ENCODE assay signal across 21 cellular contexts in genomic region chrX:134642394-134642793, GRCh38. TPM values are rescaled to one million over a fixed set of nuclear protein-coding genes. Genes with fewer than 3 reads are reported as not detected.
A peak's percentile ranks its signal among the peaks of the same experiment; 100 is the strongest.
DNase-seq lines count a peak whose midpoint lies in the region; ATAC-seq, FAIRE-seq and TF ChIP-seq lines count a peak whose summit lies in the region.
"Had no signal": no experiment of that assay in that cellular context is flagged by ENCODE, and none has a peak within 500 bp of the region (broad histone marks: within the 10 kb centered on the region; RNA-seq: fewer than 3 reads in every experiment).

No MANE protein-coding gene starts in this region.

- no peaks in the 10 kb centered on the region for H3K27me3 Mint-ChIP-seq in astrocyte (ENCODE audit: low read depth, unreplicated experiment)
- peaks cover 16 to 53% of the 10 kb centered on the region in 2 donors for H3K27me3 Mint-ChIP-seq in natural killer cell (ENCODE audit: low read depth in 2 of 2)

- H2AFZ ChIP-seq in astrocyte (ENCODE audit: low read depth, low read length), result no peak overlapping the region

- intact Hi-C loops in natural killer cell (cut with micrococcal nuclease), result no loop called here

- H3K4me3 ChIP-seq in AG10803 (ENCODE audit: low read length), result no peak overlapping the region
- no peak overlapping the region for H3K4me3 ChIP-seq in astrocyte (ENCODE audit: insufficient read depth, low read depth, low read length)
- no peak overlapping the region for H3K4me3 ChIP-seq in HAP-1

- TF ChIP-seq CTCF in AG10803 (conservative IDR thresholded peaks at IDR 0.05; ENCODE audit: low read length), result no peak
- TF ChIP-seq CTCF in astrocyte (IDR thresholded peaks at IDR 0.05; ENCODE audit: insufficient read depth, low read depth, low read length), result no peak
- TF ChIP-seq CTCF in natural killer cell (IDR thresholded peaks at IDR 0.05), result no peak

- H3K27me3 ChIP-seq in astrocyte (ENCODE audit: insufficient read depth, low read length) (no peaks in the 10 kb centered on the region), HAP-1 (ENCODE audit: low read depth) (no peaks in the 10 kb centered on the region)

- DNase-seq in AG10803 (ENCODE audit: low read depth) (peak; percentile 44), HT1080 (ENCODE audit: low read depth) (peak; percentile 3), astrocyte (ENCODE audit: low read depth) (no peak), kidney glomerular epithelial cell (lab: John Stamatoyannopoulos, UW) (peak; percentile 75), COLO829 (ENCODE audit: low spot score) (no peak), natural killer cell (no peak), T-helper 2 cell (no peak), HAP-1 (ENCODE audit: low spot score in 2 of 2) (no peak)
- DNase-seq: 8988T; Calu3; CD4-positive, alpha-beta memory T cell; IMR-90; Karpas-422; NCI-H1048; NCI-H146; NCI-H2081; NCI-H2171 treated with DMSO at 0.1 percent for 48 hours; NCI-H446 treated with DMSO at 0.1 percent for 48 hours; Right ventricle myocardium superior had no signal

- H4K20me1 ChIP-seq in astrocyte (ENCODE audit: insufficient read depth, low read length), result no peaks in the 10 kb centered on the region

- H3K27ac ChIP-seq in astrocyte (ENCODE audit: low read depth, low read length), result no peak overlapping the region

- ATAC-seq in natural killer cell, result no peak

- H3K79me2 ChIP-seq in astrocyte (ENCODE audit: insufficient read depth, low read length), result no peaks in the 10 kb centered on the region

- FAIRE-seq in astrocyte (lab: Jason Lieb, UNC), result peak; percentile 92
- FAIRE-seq: H54, HTR-8/SVneo had no signal

- no peak overlapping the region for H3K4me3 Mint-ChIP-seq in astrocyte (ENCODE audit: unreplicated experiment)
- no peak overlapping the region for H3K4me3 Mint-ChIP-seq in natural killer cell
- H3K4me3 Mint-ChIP-seq: CD4-positive, alpha-beta memory T cell had no signal

- peak overlapping the region; percentile 36 for H3K27ac Mint-ChIP-seq in astrocyte (ENCODE audit: unreplicated experiment)
- H3K27ac Mint-ChIP-seq in natural killer cell, result no peak overlapping the region
- H3K27ac Mint-ChIP-seq: CD4-positive, alpha-beta memory T cell had no signal

- H3K4me1 Mint-ChIP-seq in astrocyte (ENCODE audit: low read depth, unreplicated experiment) (peaks cover 11% of the 10 kb centered on the region), natural killer cell (no peaks in the 10 kb centered on the region)
- H3K4me1 Mint-ChIP-seq: CD4-positive, alpha-beta memory T cell had no signal

- H3K4me2 ChIP-seq in astrocyte (ENCODE audit: low read length), result no peak overlapping the region

- H3K9ac ChIP-seq in astrocyte (ENCODE audit: low read length), result no peak overlapping the region

- H3K9me3 ChIP-seq in astrocyte (ENCODE audit: insufficient read depth, low read depth, low read length), result no peaks in the 10 kb centered on the region
- no peaks in the 10 kb centered on the region for H3K9me3 ChIP-seq in HAP-1

- in situ Hi-C loops in HAP-1 (cut with MboI; ENCODE audit: low sequenced_read_pairs), result no loop called here

- H3K9me3 Mint-ChIP-seq in astrocyte (ENCODE audit: unreplicated experiment), result no peaks in the 10 kb centered on the region
- H3K9me3 Mint-ChIP-seq in natural killer cell, result no peaks in the 10 kb centered on the region
- H3K9me3 Mint-ChIP-seq: CD4-positive, alpha-beta memory T cell had no signal

- H3K36me3 ChIP-seq in astrocyte (ENCODE audit: insufficient read depth, low read length) (no peaks in the 10 kb centered on the region), HAP-1 (replicated peaks) (no peaks in the 10 kb centered on the region)

- H3K4me1 ChIP-seq in astrocyte (ENCODE audit: insufficient read depth, low read length), result no peaks in the 10 kb centered on the region
- H3K4me1 ChIP-seq in HAP-1, result no peaks in the 10 kb centered on the region

- H3K36me3 Mint-ChIP-seq in astrocyte (ENCODE audit: low read depth, unreplicated experiment) (no peaks in the 10 kb centered on the region), natural killer cell (no peaks in the 10 kb centered on the region)
- H3K36me3 Mint-ChIP-seq: CD4-positive, alpha-beta memory T cell had no signal

RNA-seq across cellular contexts. Expression of gene PLAC1, which starts 15.9 kb away (rescaled TPM):
- total RNA-seq in HT1080 (2014; rRNA removed; shearing (Covaris generic)), result 0.57 and 2.1 TPM in 2 replicates
- polyA plus RNA-seq in HT1080 (2015; cell fraction: cytosol; rRNA removed), result 0.97 and 1.5 TPM in 2 replicates
- 0.63 and 1.5 TPM in 2 replicates for polyA plus RNA-seq in HT1080 (2015; cell fraction: nucleus; rRNA removed)
- 0.61 and 0.70 TPM in 2 replicates for total RNA-seq in astrocyte
- total RNA-seq in natural killer cell, result not detected
- total RNA-seq: Calu3; CD4-positive, alpha-beta memory T cell; Right ventricle myocardium superior had no signal
- polyA plus RNA-seq: CD4-positive, alpha-beta memory T cell had no signal

Comparison
In these comparisons a context has a peak if more than half of its experiments do, and no peak if none do; other contexts are left out.
1. DNase-seq: peak in AG10803 (single experiment), HT1080 (single experiment) and kidney glomerular epithelial cell (single experiment); none in astrocyte (single experiment), COLO829 (single experiment), natural killer cell (single experiment), T-helper 2 cell (0 of 5) and HAP-1 (0 of 2).